Comparison of ENCODE assay signal across 9 cellular contexts in genomic region chr11:130068986-130069683, GRCh38. TPM values are rescaled to one million over a fixed set of nuclear protein-coding genes. Genes with fewer than 3 reads are reported as not detected.
A peak's percentile ranks its signal among the peaks of the same experiment; 100 is the strongest.
DNase-seq lines count a peak whose midpoint lies in the region; ATAC-seq, FAIRE-seq and TF ChIP-seq lines count a peak whose summit lies in the region.
"Had no signal": no experiment of that assay in that cellular context is flagged by ENCODE, and none has a peak within 500 bp of the region (broad histone marks: within the 10 kb centered on the region; RNA-seq: fewer than 3 reads in every experiment).

No MANE protein-coding gene starts in this region.

- H3K4me1 ChIP-seq in H1 (replicated peaks in 1 of 4; ENCODE audit: control insufficient read depth in 3 of 4, insufficient read depth in 4 of 4, low read length in 3 of 4), result peaks cover 2 to 7% (median 6%) of the 10 kb centered on the region in 4 experiments; a peak in 5 of 7 replicates
- peaks cover 5% of the 10 kb centered on the region for H3K4me1 ChIP-seq in mesendoderm (ENCODE audit: control insufficient read depth, low read depth, low read length)
- H3K4me1 ChIP-seq in stomach smooth muscle (ENCODE audit: control insufficient read depth, insufficient read depth, low read length), result peaks cover 18% of the 10 kb centered on the region

- peak overlapping the region; percentile 58 for H4K91ac ChIP-seq in H1 (replicated peaks; ENCODE audit: insufficient read length, low read length)

- H4K8ac ChIP-seq in H1 (ENCODE audit: extremely low read depth, insufficient read depth, low read length) (peak overlapping the region; percentile 75), mesendoderm (ENCODE audit: low read depth, low read length) (no peak overlapping the region)

- H3K4me2 ChIP-seq in H1 (ENCODE audit: insufficient read depth in 1 of 2, low read depth in 2 of 2, low read length in 2 of 2), result peak overlapping the region; percentile 97 to 99
- peak overlapping the region; percentile 66 for H3K4me2 ChIP-seq in mesendoderm (ENCODE audit: low read length)

- H2BK12ac ChIP-seq in H1 (ENCODE audit: low read depth, low read length), result 0 out of 2 replicates have a peak overlapping the region, but pooled peaks have one; percentile 50

- H3K36me3 ChIP-seq in H1 (ENCODE audit: control insufficient read depth in 2 of 4, insufficient read depth in 4 of 4, low read length in 3 of 4), result no peaks in the 10 kb centered on the region
- H3K36me3 ChIP-seq in mesendoderm (ENCODE audit: control insufficient read depth, insufficient read depth, low read length), result no peaks in the 10 kb centered on the region
- H3K36me3 ChIP-seq in stomach smooth muscle (ENCODE audit: control insufficient read depth in 2 of 2, insufficient read depth in 2 of 2, low read length in 2 of 2), result no peaks in the 10 kb centered on the region

- DNase-seq in AG09319 (ENCODE audit: extremely low read depth, low read depth), result peak; percentile 84
- peak; percentile 63 for DNase-seq in NCI-H345 (lab: John Stamatoyannopoulos, UW)
- DNase-seq in activated CD4-positive, alpha-beta T cell treated with anti-CD3 and anti-CD28 coated beads, Interleukin-2, amount 50 U/mL, for 1 hour, result peak; percentile 44
- no peak for DNase-seq in H1 (ENCODE audit: low read depth in 1 of 2, low spot score in 2 of 2)
- peak; percentile 72 for DNase-seq in mesendoderm

- H3K27me3 ChIP-seq in H1 (replicated peaks in 1 of 4; ENCODE audit: control insufficient read depth in 3 of 4, extremely low read depth in 1 of 4, insufficient read depth in 3 of 4, low read length in 3 of 4) (peaks cover 3 to 20% (median 14%) of the 10 kb centered on the region in 4 experiments), mesendoderm (ENCODE audit: insufficient read depth, low read length, poor library complexity) (no peaks in the 10 kb centered on the region), stomach smooth muscle (ENCODE audit: control insufficient read depth in 1 of 2, insufficient read depth in 2 of 2, low read length in 2 of 2) (no peaks in the 10 kb centered on the region)

- no peak for TF ChIP-seq EP300 in H1 (IDR thresholded peaks at IDR 0.05; ENCODE audit: borderline replicate concordance in 1 of 2, low read depth in 2 of 2, low read length in 2 of 2)

- FAIRE-seq in H1 (lab: Jason Lieb, UNC), result no peak
- FAIRE-seq: TTC549 had no signal

- H3K79me2 ChIP-seq in H1 (ENCODE audit: control insufficient read depth in 1 of 2, insufficient read depth in 2 of 2, low read length in 2 of 2), result peaks cover 15 to 36% of the 10 kb centered on the region in 2 experiments
- peaks cover 26% of the 10 kb centered on the region for H3K79me2 ChIP-seq in mesendoderm (ENCODE audit: control insufficient read depth, insufficient read depth, low read length)

- H2BK15ac ChIP-seq in H1 (ENCODE audit: low read length) (peak overlapping the region; percentile 61; the same call in 1 of the 2 replicates), mesendoderm (replicated peaks; ENCODE audit: low read depth) (no peak overlapping the region)

- CTCF ChIA-PET in H1 (lab: Charles Lee; ENCODE audit: partially characterized antibody), result no interaction called here

- H3K4ac ChIP-seq in H1 (replicated peaks; ENCODE audit: insufficient read length, low read depth, low read length) (peak overlapping the region; percentile 13), mesendoderm (ENCODE audit: low read depth, low read length) (no peak overlapping the region)

- TF ChIP-seq POLR2A in H1 (IDR thresholded peaks at IDR 0.05; ENCODE audit: control extremely low read depth in 1 of 2, low read depth in 2 of 2, low read length in 2 of 2), result no peak

- H3K27ac ChIP-seq in H1 (ENCODE audit: low read depth, low read length) (no peak overlapping the region), mesendoderm (ENCODE audit: low read depth, low read length) (peak overlapping the region; percentile 4), stomach smooth muscle (ENCODE audit: low read length) (peak overlapping the region; percentile 95)

- H3K23ac ChIP-seq in H1 (ENCODE audit: insufficient read length), result no peak overlapping the region
- no peak overlapping the region for H3K23ac ChIP-seq in mesendoderm (ENCODE audit: low read length)

- no peaks in the 10 kb centered on the region for H3K9me3 ChIP-seq in H1 (ENCODE audit: insufficient read depth in 2 of 2, low read depth in 1 of 2, low read length in 1 of 2)
- no peaks in the 10 kb centered on the region for H3K9me3 ChIP-seq in stomach smooth muscle (ENCODE audit: control insufficient read depth in 2 of 2, low read length in 2 of 2)

- no peak; the same call in 1 of the 2 replicates for TF ChIP-seq CTCF in AG09319 (IDR thresholded peaks at IDR 0.05; ENCODE audit: low read depth, low read length)
- 0 out of 4 replicates have a peak, but pooled peaks of 1 of the 3 experiments have one; percentile 0 for TF ChIP-seq CTCF in H1 (IDR thresholded peaks at IDR 0.05; ENCODE audit: control extremely low read depth in 1 of 3, insufficient read depth in 1 of 3, low read depth in 1 of 3, low read length in 3 of 3)

- peak; percentile 34 for ATAC-seq in GM18868 (IDR thresholded peaks at IDR 0.05; ENCODE audit: unreplicated experiment)
- peak; percentile 44 for ATAC-seq in HG03097 (IDR thresholded peaks at IDR 0.05; ENCODE audit: low FRiP score, unreplicated experiment)

- 2% methylated on average over 48 of the region's 56 CpGs; no CpG with 5 or more reads in 1 of the 2 experiments for WGBS in H1 (ENCODE audit: extremely low coverage in 1 of 2, insufficient coverage in 1 of 2, insufficient read length in 1 of 2, insufficient replicate concordance in 2 of 2, low coverage in 1 of 2, low lambda C conversion rate in 2 of 2, missing lambda C conversion rate in 1 of 2), 2 experiments
- WGBS in mesendoderm (ENCODE audit: extremely low coverage, insufficient coverage, low lambda C conversion rate), result no CpG with 5 or more reads among the region's 56 CpGs

- peak overlapping the region; percentile 23 for H4K5ac ChIP-seq in H1 (ENCODE audit: insufficient read length, low read depth, low read length)
- no peak overlapping the region for H4K5ac ChIP-seq in mesendoderm (ENCODE audit: low read length)

- TF ChIP-seq RAD21 in H1 (IDR thresholded peaks at IDR 0.05 in 1 of 2, conservative IDR thresholded peaks at IDR 0.05 in 1 of 2; ENCODE audit: low read depth in 2 of 2, low read length in 2 of 2), result no peak

- H2BK120ac ChIP-seq in H1 (replicated peaks; ENCODE audit: low read depth, low read length), result no peak overlapping the region
- H2BK120ac ChIP-seq in mesendoderm (ENCODE audit: low read depth, low read length), result no peak overlapping the region

- peaks cover 13% of the 10 kb centered on the region for H3K23me2 ChIP-seq in H1 (ENCODE audit: low read depth, low read length)

- H3K18ac ChIP-seq in H1 (ENCODE audit: extremely low read depth, low read length) (peak overlapping the region; percentile 97), mesendoderm (ENCODE audit: low read length) (no peak overlapping the region)

- H3K79me1 ChIP-seq in H1 (ENCODE audit: low read depth, low read length), result no peaks in the 10 kb centered on the region; the same call in 1 of the 2 replicates
- H3K79me1 ChIP-seq in mesendoderm (ENCODE audit: low read length), result peaks cover 4% of the 10 kb centered on the region

- POLR2A ChIA-PET in H1 (lab: Charles Lee; ENCODE audit: partially characterized antibody), result interaction anchor here (0.6 to 3.7 kb wide), 15 partner anchors 11 to 134 kb away, joined by 3 to 39 read pairs (median 4); partner anchors contain the start of gene PRDM10

- H3K4me3 ChIP-seq in H1 (ENCODE audit: extremely low read depth in 1 of 4, insufficient read depth in 2 of 4, low read depth in 3 of 4, low read length in 4 of 4) (peak overlapping the region; percentile 62 to 94 (median 78)), mesendoderm (ENCODE audit: low read length) (peak overlapping the region; percentile 19), stomach smooth muscle (ENCODE audit: low read length in 2 of 2) (peak overlapping the region; percentile 83 to 84)

- H2BK20ac ChIP-seq in H1 (ENCODE audit: low read length), result no peak overlapping the region

- H3K14ac ChIP-seq in H1 (ENCODE audit: insufficient read length), result no peak overlapping the region

- peak overlapping the region; percentile 84 for H2AFZ ChIP-seq in H1 (ENCODE audit: low read length)

- H4K20me1 ChIP-seq in H1 (replicated peaks in 1 of 2; ENCODE audit: control insufficient read depth in 1 of 2, insufficient read depth in 2 of 2, low read length in 2 of 2), result peaks cover 11 to 14% of the 10 kb centered on the region in 2 experiments

- H2BK5ac ChIP-seq in H1 (ENCODE audit: low read depth, low read length) (0 out of 2 replicates have a peak overlapping the region, but pooled peaks have one; percentile 3), mesendoderm (ENCODE audit: low read length) (no peak overlapping the region)

- H3K9ac ChIP-seq in H1 (replicated peaks in 1 of 4; ENCODE audit: extremely low read depth in 1 of 4, low read depth in 3 of 4, low read length in 3 of 4) (peak overlapping the region in 3 of 4 experiments; percentile 41 to 52 (median 42); a peak in 5 of 7 replicates), mesendoderm (ENCODE audit: low read length) (peak overlapping the region; percentile 74), stomach smooth muscle (ENCODE audit: low read length in 2 of 2) (peak overlapping the region; percentile 89 to 91)

- H3K56ac ChIP-seq in H1 (replicated peaks; ENCODE audit: insufficient read length, low read depth, low read length), result peak overlapping the region; percentile 26
- H3K56ac ChIP-seq in mesendoderm (ENCODE audit: low read length), result peak overlapping the region; percentile 87

- H2AK5ac ChIP-seq in H1 (ENCODE audit: low read depth, low read length) (no peak overlapping the region), mesendoderm (ENCODE audit: low read length) (no peak overlapping the region)

TF ChIP-seq in H1, 55 proteins besides CTCF, POLR2A, EP300 and RAD21 (continues in another document):
- TF ChIP-seq CTBP2 (IDR thresholded peaks at IDR 0.05; ENCODE audit: borderline replicate concordance, insufficient read depth, insufficient read length, low read length) (peak; percentile 56), MAX (IDR thresholded peaks at IDR 0.05) (peak; percentile 67), KDM1A (IDR thresholded peaks at IDR 0.05; ENCODE audit: borderline replicate concordance, low read length) (no peak)

RNA-seq across cellular contexts. Expression of gene APLP2, which starts 0.6 kb away (rescaled TPM):
- 311 and 315 TPM in 2 replicates for total RNA-seq in H1 (2021; fragmentation: NEBNext Ultra II Directional; extraction: Animal tissue kit (Norgen Biotek cat#: 25700))
- 222 and 254 TPM in 2 replicates for polyA plus RNA-seq in H1 (2011; rRNA removed)
- 251 TPM for polyA plus RNA-seq in H1 (2011; cell fraction: cytosol; rRNA removed)
- 240 TPM for polyA plus RNA-seq in H1 (2011; cell fraction: nucleus; rRNA removed)
- polyA plus RNA-seq in H1 (2012, experiment 1 of 2), result 297 to 375 TPM (median 345 TPM) in 4 replicates
- polyA plus RNA-seq in H1 (2012, experiment 2 of 2), result 93.4 TPM
- polyA plus RNA-seq in H1 (2013, experiment 1 of 2), result 473 TPM
- 477 TPM for polyA plus RNA-seq in H1 (2013, experiment 2 of 2)
- 206 and 280 TPM in 2 replicates for polyA minus RNA-seq in H1 (2011; rRNA and poly(A)+ RNA removed)
- polyA minus RNA-seq in H1 (2011; cell fraction: cytosol; rRNA and poly(A)+ RNA removed), result 110 TPM
- polyA minus RNA-seq in H1 (2011; cell fraction: nucleus; rRNA and poly(A)+ RNA removed), result 87.7 TPM
- polyA plus RNA-seq in mesendoderm (2013, experiment 1 of 2), result 190 TPM
- 190 TPM for polyA plus RNA-seq in mesendoderm (2013, experiment 2 of 2)

Comparison
In these comparisons a context has a peak if more than half of its experiments do, and no peak if none do; other contexts are left out.
1. DNase-seq: peak in AG09319 (single experiment), NCI-H345 (single experiment), activated CD4-positive, alpha-beta T cell treated with anti-CD3 and anti-CD28 coated beads, Interleukin-2, amount 50 U/mL, for 1 hour (single experiment) and mesendoderm (single experiment); none in H1 (0 of 2).
2. H3K4me3 ChIP-seq: peak in every context shown above with its lines; median percentile 84 in stomach smooth muscle; 78 in H1; 19 in mesendoderm.
3. Peak in every context shown above with its lines, with median percentiles within 50 percentile points of each other: H3K9ac ChIP-seq.